In genomic region chr11:95154514-95154913, GRCh38 we compare ENCODE assay signal across 9 cellular contexts.
A peak's percentile ranks its signal among the peaks of the same experiment; 100 is the strongest.
DNase-seq lines count a peak whose midpoint lies in the region; ATAC-seq lines count a peak whose summit lies in the region.
"Had no signal": no experiment of that assay in that cellular context is flagged by ENCODE, and none has a peak within 500 bp of the region (broad histone marks: within the 10 kb centered on the region; RNA-seq: fewer than 3 reads in every experiment).

No MANE protein-coding gene starts in this region.

- no peak for ATAC-seq in activated naive CD8-positive, alpha-beta T cell treated with anti-CD3 and anti-CD28 coated beads, Interleukin-2, amount 10 ng/mL, durations not matched to agents 7 days and 5 days (ENCODE audit: low read depth)

- no peak overlapping the region for H3K27ac Mint-ChIP-seq in activated naive CD8-positive, alpha-beta T cell treated with anti-CD3 and anti-CD28 coated beads, Interleukin-2, amount 10 ng/mL, durations not matched to agents 7 days and 5 days

- H3K4me3 Mint-ChIP-seq in activated naive CD8-positive, alpha-beta T cell treated with anti-CD3 and anti-CD28 coated beads, Interleukin-2, amount 10 ng/mL, durations not matched to agents 7 days and 5 days, result no peak overlapping the region

- intact Hi-C loops in posterior vena cava (cut with DNase I), result loop anchor here (2.0 to 10.0 kb wide), 3 partner anchors 553 to 1270 kb away; no protein-coding TSS in a partner anchor

- H3K36me3 Mint-ChIP-seq in activated naive CD8-positive, alpha-beta T cell treated with anti-CD3 and anti-CD28 coated beads, Interleukin-2, amount 10 ng/mL, durations not matched to agents 7 days and 5 days, result peaks cover 6% of the 10 kb centered on the region

- H3K4me1 Mint-ChIP-seq in activated naive CD8-positive, alpha-beta T cell treated with anti-CD3 and anti-CD28 coated beads, Interleukin-2, amount 10 ng/mL, durations not matched to agents 7 days and 5 days, result peaks cover 38% of the 10 kb centered on the region

- DNase-seq in Daoy (ENCODE audit: low read depth), result peak; percentile 63
- peak; percentile 61 for DNase-seq in KBM-7
- peak; percentile 62 for DNase-seq in RPMI8226
- peak; percentile 59 for DNase-seq in activated naive CD8-positive, alpha-beta T cell treated with anti-CD3 and anti-CD28 coated beads, Interleukin-2, amount 10 ng/mL, durations not matched to agents 7 days and 5 days
- DNase-seq in islet precursor cell, result peak; percentile 80
- peak; percentile 38 to 49 for DNase-seq in stimulated activated CD4-positive, alpha-beta T cell treated with anti-CD3 and anti-CD28 coated beads, Interleukin-4, amount 100 ng/mL, for 48 hours (ENCODE audit: low read depth in 2 of 2)
- no peak for DNase-seq in posterior vena cava (ENCODE audit: low spot score)
- DNase-seq in T1000 (lab: John Stamatoyannopoulos, UW), result no peak

- POLR2A ChIA-PET in activated naive CD8-positive, alpha-beta T cell treated with anti-CD3 and anti-CD28 coated beads, Interleukin-2, amount 10 ng/mL, durations not matched to agents 7 days and 5 days (lab: Charles Lee), result interaction anchor here (0.6 to 8.6 kb wide), 7 partner anchors 56 to 635 kb away, joined by 3 to 51 read pairs (median 4); partner anchors contain the start of genes CEP57, FAM76B, SESN3 and SRSF8

- no peaks in the 10 kb centered on the region for H3K9me3 Mint-ChIP-seq in activated naive CD8-positive, alpha-beta T cell treated with anti-CD3 and anti-CD28 coated beads, Interleukin-2, amount 10 ng/mL, durations not matched to agents 7 days and 5 days

- no peaks in the 10 kb centered on the region for H3K27me3 Mint-ChIP-seq in activated naive CD8-positive, alpha-beta T cell treated with anti-CD3 and anti-CD28 coated beads, Interleukin-2, amount 10 ng/mL, durations not matched to agents 7 days and 5 days
- H3K27me3 Mint-ChIP-seq: stimulated activated naive CD8-positive, alpha-beta T cell treated with anti-CD3 and anti-CD28 coated beads, Interleukin-15, Interleukin-2, amounts not matched to agents 100 ng/mL and 50 ng/mL, for 24 hours had no signal

- in situ Hi-C loops in KBM-7 (cut with MboI; ENCODE audit: low pct_unique_long_range_greater_than_20kb, low sequenced_read_pairs), result no loop called here

Comparison
In these comparisons a context has a peak if more than half of its experiments do, and no peak if none do; other contexts are left out.
1. DNase-seq: peak in Daoy (single experiment), KBM-7 (single experiment), RPMI8226 (single experiment), activated naive CD8-positive, alpha-beta T cell treated with anti-CD3 and anti-CD28 coated beads, Interleukin-2, amount 10 ng/mL, durations not matched to agents 7 days and 5 days (single experiment), islet precursor cell (single experiment) and stimulated activated CD4-positive, alpha-beta T cell treated with anti-CD3 and anti-CD28 coated beads, Interleukin-4, amount 100 ng/mL, for 48 hours (2 of 2); none in posterior vena cava (single experiment) and T1000 (single experiment).